Comparison of ENCODE assay signal across 1 cellular context in the genomic region with DNA sequence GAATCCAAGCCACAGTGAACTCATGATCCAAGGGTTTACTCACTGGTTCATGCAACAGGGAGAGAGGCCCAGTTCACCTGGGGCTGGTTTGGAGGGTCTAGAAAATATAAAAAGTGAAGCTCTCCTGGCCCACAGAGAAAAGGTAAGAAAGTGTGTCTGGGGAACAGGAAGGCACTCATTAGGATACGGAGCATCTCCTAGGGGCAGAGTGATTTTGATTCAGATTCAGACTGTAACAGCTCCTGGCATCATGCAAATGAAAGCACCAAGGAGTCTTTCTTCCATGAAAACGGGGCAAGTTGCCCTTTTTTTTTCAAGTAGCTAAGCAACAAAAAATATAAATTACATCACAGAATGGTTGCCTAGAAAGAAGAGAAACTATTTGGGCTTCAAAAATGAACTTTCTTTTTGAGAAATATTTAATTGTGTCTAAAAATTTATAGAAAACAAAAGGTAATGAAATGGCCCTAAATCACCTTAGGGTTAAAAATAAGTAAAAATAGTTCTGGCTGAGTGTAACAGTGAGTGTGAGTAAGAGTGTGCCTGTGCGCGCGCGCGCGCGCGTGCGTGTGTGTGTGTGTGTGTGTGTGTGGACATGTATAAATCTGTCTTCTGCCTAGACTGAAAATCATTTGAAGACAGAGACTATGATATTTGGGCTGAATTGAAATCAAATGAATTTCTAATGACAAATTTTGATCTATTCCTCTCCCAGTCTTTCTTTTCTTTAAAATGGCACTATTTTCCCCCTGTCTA.
TF ChIP-seq lines count a peak whose summit lies in the region.

No MANE protein-coding gene starts in this region.

TF ChIP-seq in GM23338, 12 proteins besides CTCF, POLR2A, EP300 and RAD21 (continued from another document):
- TF ChIP-seq, protein P1, sequence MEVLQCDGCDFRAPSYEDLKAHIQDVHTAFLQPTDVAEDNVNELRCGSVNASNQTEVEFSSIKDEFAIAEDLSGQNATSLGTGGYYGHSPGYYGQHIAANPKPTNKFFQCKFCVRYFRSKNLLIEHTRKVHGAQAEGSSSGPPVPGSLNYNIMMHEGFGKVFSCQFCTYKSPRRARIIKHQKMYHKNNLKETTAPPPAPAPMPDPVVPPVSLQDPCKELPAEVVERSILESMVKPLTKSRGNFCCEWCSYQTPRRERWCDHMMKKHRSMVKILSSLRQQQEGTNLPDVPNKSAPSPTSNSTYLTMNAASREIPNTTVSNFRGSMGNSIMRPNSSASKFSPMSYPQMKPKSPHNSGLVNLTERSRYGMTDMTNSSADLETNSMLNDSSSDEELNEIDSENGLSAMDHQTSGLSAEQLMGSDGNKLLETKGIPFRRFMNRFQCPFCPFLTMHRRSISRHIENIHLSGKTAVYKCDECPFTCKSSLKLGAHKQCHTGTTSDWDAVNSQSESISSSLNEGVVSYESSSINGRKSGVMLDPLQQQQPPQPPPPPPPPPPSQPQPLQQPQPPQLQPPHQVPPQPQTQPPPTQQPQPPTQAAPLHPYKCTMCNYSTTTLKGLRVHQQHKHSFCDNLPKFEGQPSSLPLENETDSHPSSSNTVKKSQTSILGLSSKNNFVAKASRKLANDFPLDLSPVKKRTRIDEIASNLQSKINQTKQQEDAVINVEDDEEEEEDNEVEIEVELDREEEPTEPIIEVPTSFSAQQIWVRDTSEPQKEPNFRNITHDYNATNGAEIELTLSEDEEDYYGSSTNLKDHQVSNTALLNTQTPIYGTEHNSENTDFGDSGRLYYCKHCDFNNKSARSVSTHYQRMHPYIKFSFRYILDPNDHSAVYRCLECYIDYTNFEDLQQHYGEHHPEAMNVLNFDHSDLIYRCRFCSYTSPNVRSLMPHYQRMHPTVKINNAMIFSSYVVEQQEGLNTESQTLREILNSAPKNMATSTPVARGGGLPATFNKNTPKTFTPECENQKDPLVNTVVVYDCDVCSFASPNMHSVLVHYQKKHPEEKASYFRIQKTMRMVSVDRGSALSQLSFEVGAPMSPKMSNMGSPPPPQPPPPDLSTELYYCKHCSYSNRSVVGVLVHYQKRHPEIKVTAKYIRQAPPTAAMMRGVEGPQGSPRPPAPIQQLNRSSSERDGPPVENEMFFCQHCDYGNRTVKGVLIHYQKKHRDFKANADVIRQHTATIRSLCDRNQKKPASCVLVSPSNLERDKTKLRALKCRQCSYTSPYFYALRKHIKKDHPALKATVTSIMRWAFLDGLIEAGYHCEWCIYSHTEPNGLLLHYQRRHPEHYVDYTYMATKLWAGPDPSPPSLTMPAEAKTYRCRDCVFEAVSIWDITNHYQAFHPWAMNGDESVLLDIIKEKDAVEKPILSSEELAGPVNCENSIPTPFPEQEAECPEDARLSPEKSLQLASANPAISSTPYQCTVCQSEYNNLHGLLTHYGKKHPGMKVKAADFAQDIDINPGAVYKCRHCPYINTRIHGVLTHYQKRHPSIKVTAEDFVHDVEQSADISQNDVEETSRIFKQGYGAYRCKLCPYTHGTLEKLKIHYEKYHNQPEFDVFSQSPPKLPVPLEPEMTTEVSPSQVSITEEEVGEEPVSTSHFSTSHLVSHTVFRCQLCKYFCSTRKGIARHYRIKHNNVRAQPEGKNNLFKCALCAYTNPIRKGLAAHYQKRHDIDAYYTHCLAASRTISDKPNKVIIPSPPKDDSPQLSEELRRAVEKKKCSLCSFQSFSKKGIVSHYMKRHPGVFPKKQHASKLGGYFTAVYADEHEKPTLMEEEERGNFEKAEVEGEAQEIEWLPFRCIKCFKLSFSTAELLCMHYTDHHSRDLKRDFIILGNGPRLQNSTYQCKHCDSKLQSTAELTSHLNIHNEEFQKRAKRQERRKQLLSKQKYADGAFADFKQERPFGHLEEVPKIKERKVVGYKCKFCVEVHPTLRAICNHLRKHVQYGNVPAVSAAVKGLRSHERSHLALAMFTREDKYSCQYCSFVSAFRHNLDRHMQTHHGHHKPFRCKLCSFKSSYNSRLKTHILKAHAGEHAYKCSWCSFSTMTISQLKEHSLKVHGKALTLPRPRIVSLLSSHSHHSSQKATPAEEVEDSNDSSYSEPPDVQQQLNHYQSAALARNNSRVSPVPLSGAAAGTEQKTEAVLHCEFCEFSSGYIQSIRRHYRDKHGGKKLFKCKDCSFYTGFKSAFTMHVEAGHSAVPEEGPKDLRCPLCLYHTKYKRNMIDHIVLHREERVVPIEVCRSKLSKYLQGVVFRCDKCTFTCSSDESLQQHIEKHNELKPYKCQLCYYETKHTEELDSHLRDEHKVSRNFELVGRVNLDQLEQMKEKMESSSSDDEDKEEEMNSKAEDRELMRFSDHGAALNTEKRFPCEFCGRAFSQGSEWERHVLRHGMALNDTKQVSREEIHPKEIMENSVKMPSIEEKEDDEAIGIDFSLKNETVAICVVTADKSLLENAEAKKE (CRISPR knock-in tag; IDR thresholded peaks at IDR 0.05), result no peak; the same call in 1 of the 2 replicates
TF ChIP-seq in GM23338: peak in this region for 2.
